Comparison of ENCODE assay signal across 13 cellular contexts in the genomic region with DNA sequence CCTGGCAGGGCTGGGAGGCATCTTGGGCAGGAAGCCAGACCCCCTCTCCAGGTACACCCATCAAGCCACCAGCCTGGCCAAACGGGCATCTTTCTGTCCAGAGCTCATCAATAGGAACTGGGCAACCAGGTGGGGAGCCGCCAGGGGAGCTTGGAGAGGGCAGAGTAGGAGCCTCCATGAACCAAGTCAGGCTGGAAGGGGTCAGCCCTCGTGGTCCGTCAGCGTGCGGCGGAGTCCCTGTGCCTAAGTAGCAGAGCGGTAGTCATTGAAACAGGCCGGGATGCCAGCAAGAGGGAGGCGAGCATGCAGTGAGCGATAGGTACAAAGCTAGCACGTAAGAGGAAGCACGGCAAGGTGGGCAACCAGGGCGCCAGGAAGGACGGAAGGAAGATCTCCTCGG. TPM values are rescaled to one million over a fixed set of nuclear protein-coding genes. Genes with fewer than 3 reads are reported as not detected.
DNase-seq lines count a peak whose midpoint lies in the region; ATAC-seq and TF ChIP-seq lines count a peak whose summit lies in the region.
"Had no signal": no experiment of that assay in that cellular context is flagged by ENCODE, and none has a peak within 500 bp of the region (broad histone marks: within the 10 kb centered on the region; RNA-seq: fewer than 3 reads in every experiment).

No MANE protein-coding gene starts in this region.

- peaks cover 40 to 42% of the 10 kb centered on the region in 2 donors for H3K4me1 Mint-ChIP-seq in effector memory CD8-positive, alpha-beta T cell (ENCODE audit: low read depth in 2 of 2)

- H2AFZ ChIP-seq in SK-N-SH (ENCODE audit: low read depth), result no peak overlapping the region
- no peak overlapping the region for H2AFZ ChIP-seq in osteoblast (ENCODE audit: low read length)

- peaks cover 46% of the 10 kb centered on the region for H3K36me3 Mint-ChIP-seq in effector memory CD8-positive, alpha-beta T cell (ENCODE audit: insufficient read depth)

- WGBS in SK-N-SH (ENCODE audit: low lambda C conversion rate), result 99% methylated on average over 12 of the region's 16 CpGs

- H3K36me3 ChIP-seq in SK-N-SH (replicated peaks in 1 of 2; ENCODE audit: control insufficient read depth in 1 of 2, insufficient read depth in 2 of 2, low read length in 1 of 2) (peaks cover 0 to 31% of the 10 kb centered on the region in 2 experiments), KOPT-K1 (ENCODE audit: insufficient read depth, low read length) (peaks cover 35% of the 10 kb centered on the region), osteoblast (ENCODE audit: insufficient read depth, low read length) (peaks cover 28% of the 10 kb centered on the region), brain microvascular endothelial cell (replicated peaks) (no peaks in the 10 kb centered on the region)
- H3K36me3 ChIP-seq: cardiac muscle cell, SJCRH30 had no signal

- no peaks in the 10 kb centered on the region for H3K27me3 Mint-ChIP-seq in effector memory CD8-positive, alpha-beta T cell

- no peak overlapping the region for H3K9ac ChIP-seq in SK-N-SH

- POLR2A ChIA-PET in SK-N-SH (lab: Yijun Ruan, JAX), result no interaction called here

- H3K9me3 ChIP-seq in SK-N-SH (no peaks in the 10 kb centered on the region), KOPT-K1 (ENCODE audit: insufficient read depth, low read length, poor library complexity, severe bottlenecking) (peaks cover 22% of the 10 kb centered on the region), osteoblast (ENCODE audit: low read depth, low read length) (no peaks in the 10 kb centered on the region)
- H3K9me3 ChIP-seq: SJCRH30 had no signal

- H3K27ac ChIP-seq in SK-N-SH (ENCODE audit: low read depth in 2 of 2, low read length in 1 of 2) (no peak overlapping the region), KOPT-K1 (ENCODE audit: low read depth, low read length, poor library complexity, severe bottlenecking) (peak overlapping the region; percentile 87), osteoblast (ENCODE audit: low read depth, low read length) (peak overlapping the region; percentile 85), brain microvascular endothelial cell (no peak overlapping the region)
- H3K27ac ChIP-seq: 22Rv1, SJCRH30 had no signal

- H3K27me3 ChIP-seq in SK-N-SH (ENCODE audit: insufficient read depth) (no peaks in the 10 kb centered on the region), osteoblast (ENCODE audit: insufficient read depth, low read length) (no peaks in the 10 kb centered on the region), brain microvascular endothelial cell (replicated peaks) (no peaks in the 10 kb centered on the region)
- H3K27me3 ChIP-seq: cardiac muscle cell, SJCRH30 had no signal

- CTCF ChIA-PET in SK-N-SH (lab: Yijun Ruan, JAX), result interaction anchor here (1.1 to 1.3 kb wide), 2 partner anchors 129 to 415 kb away, joined by 3 to 4 read pairs; no protein-coding TSS in a partner anchor

- in situ Hi-C loops in brain microvascular endothelial cell (cut with HindIII; ENCODE audit: low pct_ligation_motif_present, low sequenced_read_pairs), result no loop called here

- TF ChIP-seq CTCF in SK-N-SH (IDR thresholded peaks at IDR 0.05) (no peak), osteoblast (IDR thresholded peaks at IDR 0.05; ENCODE audit: extremely low read depth, low read depth, low read length) (no peak), brain microvascular endothelial cell (IDR thresholded peaks at IDR 0.05; ENCODE audit: low read depth, low read length, missing control alignments) (no peak)

- H3K27ac Mint-ChIP-seq in effector memory CD8-positive, alpha-beta T cell, result peak overlapping the region; percentile 95 to 96

- peaks cover 35% of the 10 kb centered on the region for H3K79me2 ChIP-seq in SK-N-SH (ENCODE audit: insufficient read depth)
- H3K79me2 ChIP-seq in osteoblast (ENCODE audit: insufficient read depth, low read length), result peaks cover 58% of the 10 kb centered on the region

- H3K9me2 ChIP-seq in SK-N-SH, result no peaks in the 10 kb centered on the region

- DNase-seq in SK-N-SH (no peak), osteoblast (ENCODE audit: insufficient read length, low spot score, missing footprints) (no peak), medulla oblongata (ENCODE audit: extremely low spot score) (no peak), brain microvascular endothelial cell (no peak)
- no peak for DNase-seq in effector memory CD8-positive, alpha-beta T cell
- DNase-seq: activated effector memory CD4-positive, alpha-beta T cell treated with Interleukin-2 at 50 U/mL for 16 hours; HCEC 1CT; SJCRH30 had no signal

- H3K9me3 Mint-ChIP-seq in effector memory CD8-positive, alpha-beta T cell, result no peaks in the 10 kb centered on the region

- TF ChIP-seq RAD21 in SK-N-SH (IDR thresholded peaks at IDR 0.05; ENCODE audit: low read length), result no peak

- H4K20me1 ChIP-seq in SK-N-SH (ENCODE audit: insufficient read depth), result peaks cover 9% of the 10 kb centered on the region; the same call in 1 of the 2 replicates
- H4K20me1 ChIP-seq in osteoblast (ENCODE audit: insufficient read depth, low read length), result peaks cover 46% of the 10 kb centered on the region

- H3K4me2 ChIP-seq in SK-N-SH (peak overlapping the region; percentile 97; the same call in 1 of the 2 replicates), osteoblast (ENCODE audit: insufficient read depth, low read length) (no peak overlapping the region)

- no peaks in the 10 kb centered on the region for H3F3A ChIP-seq in SK-N-SH (replicated peaks; ENCODE audit: insufficient read depth)

- no peak for ATAC-seq in SK-N-SH treated with all-trans-retinoic acid at 6 μM for 48 hours
- ATAC-seq in effector memory CD8-positive, alpha-beta T cell (replicated peaks), result no peak
- no peak for ATAC-seq in HG03354 (IDR thresholded peaks at IDR 0.05; ENCODE audit: poor library complexity, severe bottlenecking, unreplicated experiment)

- H3K4me3 ChIP-seq in SK-N-SH (ENCODE audit: low read depth in 2 of 2, low read length in 1 of 2), result no peak overlapping the region
- H3K4me3 ChIP-seq in osteoblast (ENCODE audit: insufficient read depth, low read length), result no peak overlapping the region
- no peak overlapping the region for H3K4me3 ChIP-seq in brain microvascular endothelial cell (ENCODE audit: low read depth, low read length)
- H3K4me3 ChIP-seq: SJCRH30 had no signal

- H3K4me1 ChIP-seq in SK-N-SH (ENCODE audit: control insufficient read depth in 1 of 2, insufficient read depth in 2 of 2, low read depth in 1 of 2, low read length in 1 of 2), result peaks cover 0 to 31% of the 10 kb centered on the region in 2 experiments; a peak in 1 of 4 replicates
- peaks cover 5% of the 10 kb centered on the region for H3K4me1 ChIP-seq in osteoblast (ENCODE audit: insufficient read depth, low read length)
- H3K4me1 ChIP-seq: SJCRH30 had no signal

- H3K4me3 Mint-ChIP-seq in effector memory CD8-positive, alpha-beta T cell, result peak overlapping the region; percentile 66 to 73

- no peak for TF ChIP-seq EP300 in SK-N-SH (IDR thresholded peaks at IDR 0.05; ENCODE audit: borderline replicate concordance in 1 of 2, low read depth in 1 of 2, low read length in 1 of 2)

TF ChIP-seq in SK-N-SH, 30 proteins besides CTCF, POLR2A, EP300 and RAD21 (continues in another document):
- no peak for TF ChIP-seq GATA2 (CRISPR knock-in tag; IDR thresholded peaks at IDR 0.05)
- no peak for TF ChIP-seq SMC3 (IDR thresholded peaks at IDR 0.05; ENCODE audit: low read depth, low read length)
- TF ChIP-seq, protein P1, sequence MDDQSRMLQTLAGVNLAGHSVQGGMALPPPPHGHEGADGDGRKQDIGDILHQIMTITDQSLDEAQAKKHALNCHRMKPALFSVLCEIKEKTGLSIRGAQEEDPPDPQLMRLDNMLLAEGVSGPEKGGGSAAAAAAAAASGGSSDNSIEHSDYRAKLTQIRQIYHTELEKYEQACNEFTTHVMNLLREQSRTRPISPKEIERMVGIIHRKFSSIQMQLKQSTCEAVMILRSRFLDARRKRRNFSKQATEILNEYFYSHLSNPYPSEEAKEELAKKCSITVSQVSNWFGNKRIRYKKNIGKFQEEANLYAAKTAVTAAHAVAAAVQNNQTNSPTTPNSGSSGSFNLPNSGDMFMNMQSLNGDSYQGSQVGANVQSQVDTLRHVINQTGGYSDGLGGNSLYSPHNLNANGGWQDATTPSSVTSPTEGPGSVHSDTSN (IDR thresholded peaks at IDR 0.05), result no peak
- TF ChIP-seq, protein P2, sequence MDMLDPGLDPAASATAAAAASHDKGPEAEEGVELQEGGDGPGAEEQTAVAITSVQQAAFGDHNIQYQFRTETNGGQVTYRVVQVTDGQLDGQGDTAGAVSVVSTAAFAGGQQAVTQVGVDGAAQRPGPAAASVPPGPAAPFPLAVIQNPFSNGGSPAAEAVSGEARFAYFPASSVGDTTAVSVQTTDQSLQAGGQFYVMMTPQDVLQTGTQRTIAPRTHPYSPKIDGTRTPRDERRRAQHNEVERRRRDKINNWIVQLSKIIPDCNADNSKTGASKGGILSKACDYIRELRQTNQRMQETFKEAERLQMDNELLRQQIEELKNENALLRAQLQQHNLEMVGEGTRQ (IDR thresholded peaks at IDR 0.05; ENCODE audit: borderline replicate concordance, low read depth, low read length), result no peak
- TF ChIP-seq RXRA (IDR thresholded peaks at IDR 0.05; ENCODE audit: borderline replicate concordance, low read depth), result no peak

TF ChIP-seq in SK-N-SH treated with all-trans-retinoic acid at 6 μM for 48 hours, 23 proteins besides CTCF, POLR2A, EP300 and RAD21 (continues in another document):
- TF ChIP-seq ESRRG (CRISPR knock-in tag; IDR thresholded peaks at IDR 0.05) (no peak), ZNF70 (CRISPR knock-in tag; IDR thresholded peaks at IDR 0.05) (no peak), ISL1 (CRISPR knock-in tag; IDR thresholded peaks at IDR 0.05) (no peak)
- TF ChIP-seq, protein P3, sequence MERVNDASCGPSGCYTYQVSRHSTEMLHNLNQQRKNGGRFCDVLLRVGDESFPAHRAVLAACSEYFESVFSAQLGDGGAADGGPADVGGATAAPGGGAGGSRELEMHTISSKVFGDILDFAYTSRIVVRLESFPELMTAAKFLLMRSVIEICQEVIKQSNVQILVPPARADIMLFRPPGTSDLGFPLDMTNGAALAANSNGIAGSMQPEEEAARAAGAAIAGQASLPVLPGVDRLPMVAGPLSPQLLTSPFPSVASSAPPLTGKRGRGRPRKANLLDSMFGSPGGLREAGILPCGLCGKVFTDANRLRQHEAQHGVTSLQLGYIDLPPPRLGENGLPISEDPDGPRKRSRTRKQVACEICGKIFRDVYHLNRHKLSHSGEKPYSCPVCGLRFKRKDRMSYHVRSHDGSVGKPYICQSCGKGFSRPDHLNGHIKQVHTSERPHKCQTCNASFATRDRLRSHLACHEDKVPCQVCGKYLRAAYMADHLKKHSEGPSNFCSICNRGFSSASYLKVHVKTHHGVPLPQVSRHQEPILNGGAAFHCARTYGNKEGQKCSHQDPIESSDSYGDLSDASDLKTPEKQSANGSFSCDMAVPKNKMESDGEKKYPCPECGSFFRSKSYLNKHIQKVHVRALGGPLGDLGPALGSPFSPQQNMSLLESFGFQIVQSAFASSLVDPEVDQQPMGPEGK (CRISPR knock-in tag; IDR thresholded peaks at IDR 0.05; ENCODE audit: borderline replicate concordance), result no peak

RNA-seq across cellular contexts. Expression of a gene that starts 1.7 kb away (rescaled TPM):
- 14.7 and 16.1 TPM in 2 replicates for polyA plus RNA-seq in SK-N-SH (2012; rRNA removed)
- polyA plus RNA-seq in SK-N-SH (2012; cell fraction: cytosol; rRNA removed), result 11.9 and 15.7 TPM in 2 replicates
- polyA plus RNA-seq in SK-N-SH (2012; cell fraction: nucleus; rRNA removed), result 13.5 and 13.9 TPM in 2 replicates
- 26.5 and 30.4 TPM in 2 replicates for total RNA-seq in osteoblast

Comparison
In these comparisons a context has a peak if more than half of its experiments do, and no peak if none do; other contexts are left out.
1. H3K27ac ChIP-seq: peak in KOPT-K1 (single experiment) and osteoblast (single experiment); none in SK-N-SH (0 of 2) and brain microvascular endothelial cell (single experiment).